ENCODE assay signal across 24 cellular contexts in genomic region chr5:168204165-168204564, GRCh38.
"Had no signal": no experiment of that assay in that cellular context is flagged by ENCODE, and none has a peak within 500 bp of the region (broad histone marks: within the 10 kb centered on the region; RNA-seq: fewer than 3 reads in every experiment).

No MANE protein-coding gene starts in this region.

- H3K4me3 ChIP-seq: heart right ventricle, hepatocyte, left lung, lower lobe of right lung, mucosa of descending colon, ovary, right atrium auricular region, right lobe of liver, skin epidermis, tibial nerve, uterus had no signal

- DNase-seq: heart right ventricle; immature natural killer cell; kidney; left colon; left lung; lower lobe of right lung; midbrain; mucosa of descending colon; naive thymus-derived CD4-positive, alpha-beta T cell; ovary; right lobe of liver; stimulated activated CD4-positive, alpha-beta T cell treated with anti-CD3 and anti-CD28 coated beads, Interleukin-4, amount 100 ng/mL, for 24 hours; stimulated activated naive CD4-positive, alpha-beta T cell; stimulated activated naive CD8-positive, alpha-beta T cell treated with anti-CD3 and anti-CD28 coated beads, Interleukin-15, amount 100 ng/mL, for 72 hours; substantia nigra; uterus had no signal

- H3K4me1 Mint-ChIP-seq: immature natural killer cell; stimulated activated effector memory CD8-positive, alpha-beta T cell treated with anti-CD3 and anti-CD28 coated beads, Interleukin-12 subunit alpha, Interleukin-12 subunit beta, amount 100 ng/mL, for 72 hours; stimulated activated naive CD8-positive, alpha-beta T cell treated with anti-CD3 and anti-CD28 coated beads, Interleukin-15, amount 100 ng/mL, for 72 hours had no signal

- H3K9me3 Mint-ChIP-seq: immature natural killer cell; naive thymus-derived CD4-positive, alpha-beta T cell; natural killer cell treated with Interleukin-12 subunit alpha and Interleukin-12 subunit beta and Interleukin-15 and Interleukin-18, amount 100 ng/mL, for 72 hours; stimulated activated effector memory CD8-positive, alpha-beta T cell treated with anti-CD3 and anti-CD28 coated beads, Interleukin-12 subunit alpha, Interleukin-12 subunit beta, amount 100 ng/mL, for 72 hours; type B pancreatic cell had no signal

- H3K36me3 Mint-ChIP-seq: immature natural killer cell; naive thymus-derived CD4-positive, alpha-beta T cell; natural killer cell treated with Interleukin-12 subunit alpha and Interleukin-12 subunit beta and Interleukin-15 and Interleukin-18, amount 100 ng/mL, for 72 hours; stimulated activated effector memory CD8-positive, alpha-beta T cell treated with anti-CD3 and anti-CD28 coated beads, Interleukin-12 subunit alpha, Interleukin-12 subunit beta, amount 100 ng/mL, for 72 hours had no signal

- H3K4me2 ChIP-seq: hepatocyte had no signal

- H3K4me1 ChIP-seq: left lung, lower lobe of right lung, right atrium auricular region, right lobe of liver, tibial nerve, uterus had no signal

- H3K27ac ChIP-seq: heart right ventricle, hepatocyte, left lung, lower lobe of right lung, ovary, right atrium auricular region, right lobe of liver, skin epidermis, tibial nerve, uterus had no signal

- H3K27me3 ChIP-seq: heart right ventricle, hepatocyte, left lung, ovary, right atrium auricular region, right lobe of liver, tibial nerve, uterus had no signal

- H3K27ac Mint-ChIP-seq: naive thymus-derived CD4-positive, alpha-beta T cell; natural killer cell treated with Interleukin-12 subunit alpha and Interleukin-12 subunit beta and Interleukin-15 and Interleukin-18, amount 100 ng/mL, for 72 hours; progenitor cell of endocrine pancreas; stimulated activated effector memory CD8-positive, alpha-beta T cell treated with anti-CD3 and anti-CD28 coated beads, Interleukin-12 subunit alpha, Interleukin-12 subunit beta, amount 100 ng/mL, for 72 hours; stimulated activated naive CD8-positive, alpha-beta T cell treated with anti-CD3 and anti-CD28 coated beads, Interleukin-15, amount 100 ng/mL, for 72 hours; type B pancreatic cell had no signal

- H3K36me3 ChIP-seq: left lung, lower lobe of right lung, ovary, right atrium auricular region, right lobe of liver, tibial nerve, uterus had no signal

- H3K9me3 ChIP-seq: heart right ventricle, left lung, lower lobe of right lung, mucosa of descending colon, ovary, right atrium auricular region, right lobe of liver, tibial nerve, uterus had no signal

- H3K79me2 ChIP-seq: hepatocyte had no signal

- H3K4me3 Mint-ChIP-seq: immature natural killer cell; naive thymus-derived CD4-positive, alpha-beta T cell; natural killer cell treated with Interleukin-12 subunit alpha and Interleukin-12 subunit beta and Interleukin-15 and Interleukin-18, amount 100 ng/mL, for 72 hours; stimulated activated effector memory CD8-positive, alpha-beta T cell treated with anti-CD3 and anti-CD28 coated beads, Interleukin-12 subunit alpha, Interleukin-12 subunit beta, amount 100 ng/mL, for 72 hours; stimulated activated naive CD8-positive, alpha-beta T cell treated with anti-CD3 and anti-CD28 coated beads, Interleukin-15, amount 100 ng/mL, for 72 hours; type B pancreatic cell had no signal

- H2AFZ ChIP-seq: hepatocyte had no signal
